In genomic region chr1:101136739-101137138, GRCh38 we compare ENCODE assay signal across 8 cellular contexts.
DNase-seq lines count a peak whose midpoint lies in the region; ATAC-seq and TF ChIP-seq lines count a peak whose summit lies in the region.

No MANE protein-coding gene starts in this region.

- POLR2A ChIA-PET in OCI-LY7 (lab: Charles Lee): no interaction called here

- no TSS peak for BruUV-seq in OCI-LY7 (replicated peaks; lab: Mats Ljungman, UMichigan)

- CTCF ChIA-PET in OCI-LY7 (lab: Charles Lee; ENCODE audit: unreplicated experiment): no interaction called here

- H3K4me3 ChIP-seq in HAP-1 (no peak overlapping the region), OCI-LY7 (ENCODE audit: low read depth, low read length, poor library complexity, severe bottlenecking) (no peak overlapping the region), adrenal gland (no peak overlapping the region)

- no peaks in the 10 kb centered on the region for H3K9me2 ChIP-seq in OCI-LY7 (ENCODE audit: insufficient read depth, low read length)

- no peak overlapping the region for H3K27ac ChIP-seq in OCI-LY7 (ENCODE audit: low read depth, low read length, poor library complexity, severe bottlenecking)
- no peak overlapping the region for H3K27ac ChIP-seq in adrenal gland

- 11 to 28% (median 20%) methylated on average over 1 of the region's 1 CpG for WGBS in adrenal gland, 4 donors

- DNase-seq in HAP-1 (ENCODE audit: low spot score in 2 of 2): peak; percentile 16 to 72
- peak; percentile 42 for DNase-seq in OCI-LY7 (ENCODE audit: low spot score)
- peak; percentile 31 for DNase-seq in globus pallidus (ENCODE audit: low spot score)
- DNase-seq in left colon: no peak
- DNase-seq in adrenal gland: no peak
- DNase-seq in NCI-H1417 treated with DMSO at 0.1 percent for 48 hours (lab: John Stamatoyannopoulos, UW): no peak
- DNase-seq in COLO668 (lab: John Stamatoyannopoulos, UW; ENCODE audit: unreplicated experiment): no peak

- peak; percentile 79 for TF ChIP-seq CTCF in OCI-LY7 (conservative IDR thresholded peaks at IDR 0.05; ENCODE audit: low read length)
- peak in 2 of 6 experiments; percentile 27 to 30 for TF ChIP-seq CTCF in adrenal gland (IDR thresholded peaks at IDR 0.05)

- H3K27me3 ChIP-seq in HAP-1 (ENCODE audit: low read depth) (no peaks in the 10 kb centered on the region), adrenal gland (no peaks in the 10 kb centered on the region)

- H3K9me3 ChIP-seq in HAP-1 (no peaks in the 10 kb centered on the region), OCI-LY7 (ENCODE audit: low read length) (no peaks in the 10 kb centered on the region), adrenal gland (replicated peaks in 1 of 3) (no peaks in the 10 kb centered on the region)

- peak; percentile 84 for ATAC-seq in GM18511 (IDR thresholded peaks at IDR 0.05; ENCODE audit: unreplicated experiment)
- no peak for ATAC-seq in left colon

- in situ Hi-C loops in HAP-1 (cut with MboI; ENCODE audit: low sequenced_read_pairs): no loop called here

- H3K79me2 ChIP-seq in OCI-LY7 (ENCODE audit: insufficient read depth, low read depth, low read length): no peaks in the 10 kb centered on the region

- H3K36me3 ChIP-seq in HAP-1 (replicated peaks): no peaks in the 10 kb centered on the region
- no peaks in the 10 kb centered on the region for H3K36me3 ChIP-seq in OCI-LY7 (ENCODE audit: insufficient read depth, low read length)
- no peaks in the 10 kb centered on the region for H3K36me3 ChIP-seq in adrenal gland (replicated peaks in 1 of 2)

- H3K4me1 ChIP-seq in HAP-1 (peaks cover 28% of the 10 kb centered on the region), OCI-LY7 (ENCODE audit: insufficient read depth, low read length, poor library complexity, severe bottlenecking) (peaks cover 3% of the 10 kb centered on the region), adrenal gland (replicated peaks in 1 of 2) (peaks cover 0 to 17% of the 10 kb centered on the region in 2 donors)

- intact Hi-C loops in OCI-LY7 (cut with micrococcal nuclease; ENCODE audit: unreplicated experiment): loop anchor here (2.0 to 5.0 kb wide), 2 partner anchors 101 to 152 kb away; partner anchors contain the start of gene S1PR1
- intact Hi-C loops in left colon (cut with DNase I, micrococcal nuclease): no loop called here
- intact Hi-C loops in adrenal gland (cut with DNase I): loop anchor here in 1 of 2 donors (10.0 kb wide), 1 partner anchor 98 kb away; the partner anchor contains the start of gene S1PR1

- TF ChIP-seq POLR2A in adrenal gland (IDR thresholded peaks at IDR 0.05): no peak

- peak overlapping the region; percentile 50; the same call in 1 of the 2 replicates for H2AFZ ChIP-seq in OCI-LY7 (ENCODE audit: low read length)

- H4K20me1 ChIP-seq in OCI-LY7 (ENCODE audit: insufficient read depth, low read length): no peaks in the 10 kb centered on the region

- no peak overlapping the region for H3K4me2 ChIP-seq in OCI-LY7 (ENCODE audit: low read length)

Comparison
In these comparisons a context has a peak if more than half of its experiments do, and no peak if none do; other contexts are left out.
1. DNase-seq: peak in HAP-1 (2 of 2), OCI-LY7 (single experiment) and globus pallidus (single experiment); none in left colon (0 of 2), adrenal gland (0 of 7), NCI-H1417 treated with DMSO at 0.1 percent for 48 hours (single experiment) and COLO668 (single experiment).